In genomic region chr1:31726715-31727114, GRCh38 we compare ENCODE assay signal across 19 cellular contexts.
"Had no signal": no experiment of that assay in that cellular context is flagged by ENCODE, and none has a peak within 500 bp of the region (broad histone marks: within the 10 kb centered on the region; RNA-seq: fewer than 3 reads in every experiment).

No MANE protein-coding gene starts in this region.

- DNase-seq: dorsolateral prefrontal cortex; effector CD8-positive, alpha-beta T cell; foreskin melanocyte; hippocampal formation; mesendoderm; naive B cell; posterior cingulate gyrus; spleen; stimulated activated CD4-positive, alpha-beta T cell treated with anti-CD3 and anti-CD28 coated beads, Interleukin-15, amount 100 ng/mL, for 24 hours; stimulated activated CD4-positive, alpha-beta T cell treated with anti-CD3 and anti-CD28 coated beads, Interleukin-1b, Interleukin-23, amount 100 ng/mL, for 48 hours; stimulated activated CD4-positive, alpha-beta T cell treated with anti-CD3 and anti-CD28 coated beads, Interleukin-4, amount 100 ng/mL, for 24 hours; stimulated activated naive CD8-positive, alpha-beta T cell treated with anti-CD3 and anti-CD28 coated beads, Interleukin-15, amount 100 ng/mL, for 72 hours; testis; upper lobe of right lung had no signal

- H3K27ac ChIP-seq: heart left ventricle, spleen, testis, tibial nerve, upper lobe of right lung, vagina had no signal

- H3K9me3 Mint-ChIP-seq: nephron; stimulated activated memory B cell treated with anti-CD40 and anti-IgM and Interleukin-4, amounts not matched to agents 10 μg/mL and 1 μg/mL and 100 μg/mL, for 72 hours; stimulated activated naive CD8-positive, alpha-beta T cell treated with anti-CD3 and anti-CD28 coated beads, Interleukin-15, amount 100 ng/mL, for 72 hours had no signal

- H3K4me3 Mint-ChIP-seq: naive B cell; nephron; stimulated activated memory B cell treated with anti-CD40 and anti-IgM and Interleukin-4, amounts not matched to agents 10 μg/mL and 1 μg/mL and 100 μg/mL, for 72 hours; stimulated activated naive CD8-positive, alpha-beta T cell treated with anti-CD3 and anti-CD28 coated beads, Interleukin-15, amount 100 ng/mL, for 72 hours had no signal

- H3K27me3 ChIP-seq: dorsolateral prefrontal cortex, testis, tibial nerve, vagina had no signal

- H3K27ac Mint-ChIP-seq: stimulated activated memory B cell treated with anti-CD40 and anti-IgM and Interleukin-4, amounts not matched to agents 10 μg/mL and 1 μg/mL and 100 μg/mL, for 72 hours; stimulated activated naive CD8-positive, alpha-beta T cell treated with anti-CD3 and anti-CD28 coated beads, Interleukin-15, amount 100 ng/mL, for 72 hours had no signal

- H3K4me1 Mint-ChIP-seq: naive B cell; stimulated activated memory B cell treated with anti-CD40 and anti-IgM and Interleukin-4, amounts not matched to agents 10 μg/mL and 1 μg/mL and 100 μg/mL, for 72 hours; stimulated activated naive CD8-positive, alpha-beta T cell treated with anti-CD3 and anti-CD28 coated beads, Interleukin-15, amount 100 ng/mL, for 72 hours had no signal

- H3K4me3 ChIP-seq: dorsolateral prefrontal cortex, heart left ventricle, spleen, testis, tibial nerve, upper lobe of right lung, vagina had no signal

- H3K9me3 ChIP-seq: heart left ventricle, spleen, testis, tibial nerve, upper lobe of right lung, vagina had no signal

- H3K4me1 ChIP-seq: heart left ventricle, spleen, testis, tibial nerve, upper lobe of right lung, vagina had no signal

- H3K36me3 Mint-ChIP-seq: naive B cell; stimulated activated memory B cell treated with anti-CD40 and anti-IgM and Interleukin-4, amounts not matched to agents 10 μg/mL and 1 μg/mL and 100 μg/mL, for 72 hours had no signal

- H3K36me3 ChIP-seq: heart left ventricle, spleen, tibial nerve, upper lobe of right lung, vagina had no signal
